Comparison of ENCODE assay signal across 16 cellular contexts in the genomic region with DNA sequence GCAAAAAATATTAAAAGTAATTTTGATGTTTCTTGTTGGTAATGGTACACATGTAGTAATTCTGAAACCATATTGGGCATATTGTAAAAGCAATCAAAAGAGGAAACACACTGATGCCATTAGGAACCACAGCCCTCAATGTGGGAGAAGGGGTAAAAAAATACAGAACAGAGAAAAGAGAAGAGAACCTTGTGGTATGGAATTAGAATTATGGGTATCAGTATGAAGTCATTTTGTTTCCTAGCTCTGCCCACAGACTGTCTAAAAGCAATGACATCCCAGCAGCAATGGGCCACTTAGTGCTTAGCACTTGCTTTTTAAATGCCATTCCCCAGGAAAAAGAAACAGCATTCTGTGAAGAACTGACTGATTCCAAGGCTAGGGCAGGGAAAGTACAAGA.
DNase-seq lines count a peak whose midpoint lies in the region; ATAC-seq and TF ChIP-seq lines count a peak whose summit lies in the region.
"Had no signal": no experiment of that assay in that cellular context is flagged by ENCODE, and none has a peak within 500 bp of the region (broad histone marks: within the 10 kb centered on the region; RNA-seq: fewer than 3 reads in every experiment).

No MANE protein-coding gene starts in this region.

- H3K4me1 Mint-ChIP-seq in activated B cell treated with CpG ODN at 0.5 μM for 24 hours: no peaks in the 10 kb centered on the region
- H3K4me1 Mint-ChIP-seq: central memory CD8-positive, alpha-beta T cell had no signal

- ATAC-seq in GM18502 (IDR thresholded peaks at IDR 0.05; ENCODE audit: poor library complexity, unreplicated experiment) (peak; percentile 81), GM21447 (IDR thresholded peaks at IDR 0.05; ENCODE audit: unreplicated experiment) (peak; percentile 88), HG03378 (IDR thresholded peaks at IDR 0.05; ENCODE audit: unreplicated experiment) (peak; percentile 96), activated B cell treated with CpG ODN at 0.5 μM for 24 hours (ENCODE audit: low read depth) (peak; percentile 31)
- ATAC-seq: esophagus mucosa, GM23338 had no signal

- POLR2A ChIA-PET in activated B cell treated with CpG ODN at 0.5 μM for 24 hours (lab: Charles Lee): no interaction called here

- no peak for TF ChIP-seq POLR2A in tibial nerve (IDR thresholded peaks at IDR 0.05)

- H3K4me3 Mint-ChIP-seq in activated B cell treated with CpG ODN at 0.5 μM for 24 hours: no peak overlapping the region
- H3K4me3 Mint-ChIP-seq: central memory CD8-positive, alpha-beta T cell; GM23338; nephron; stimulated activated naive CD8-positive, alpha-beta T cell treated with anti-CD3 and anti-CD28 coated beads, Interleukin-15, Interleukin-2, amounts not matched to agents 100 ng/mL and 50 ng/mL, for 24 hours had no signal

- CTCF ChIA-PET in activated B cell treated with CpG ODN at 0.5 μM for 24 hours (lab: Charles Lee): no interaction called here

- no peak overlapping the region for H3K27ac Mint-ChIP-seq in activated B cell treated with CpG ODN at 0.5 μM for 24 hours
- H3K27ac Mint-ChIP-seq: GM23338; nephron; stimulated activated naive CD8-positive, alpha-beta T cell treated with anti-CD3 and anti-CD28 coated beads, Interleukin-15, Interleukin-2, amounts not matched to agents 100 ng/mL and 50 ng/mL, for 24 hours had no signal

- H3K4me1 ChIP-seq in tibial nerve: peaks cover 0 to 11% (median 0%) of the 10 kb centered on the region in 4 donors

- H3K27me3 Mint-ChIP-seq in activated B cell treated with CpG ODN at 0.5 μM for 24 hours: peaks cover 3% of the 10 kb centered on the region
- H3K27me3 Mint-ChIP-seq: central memory CD8-positive, alpha-beta T cell had no signal

- H3K9me3 Mint-ChIP-seq in activated B cell treated with CpG ODN at 0.5 μM for 24 hours: no peaks in the 10 kb centered on the region
- H3K9me3 Mint-ChIP-seq: central memory CD8-positive, alpha-beta T cell; GM23338; nephron; stimulated activated naive CD8-positive, alpha-beta T cell treated with anti-CD3 and anti-CD28 coated beads, Interleukin-15, Interleukin-2, amounts not matched to agents 100 ng/mL and 50 ng/mL, for 24 hours had no signal

- intact Hi-C loops in activated B cell treated with CpG ODN at 0.5 μM for 24 hours (cut with micrococcal nuclease): no loop called here

- no peak overlapping the region for H3K4me3 ChIP-seq in tibial nerve
- H3K4me3 ChIP-seq: GM23338 had no signal

- no peaks in the 10 kb centered on the region for H3K27me3 ChIP-seq in tibial nerve

- no peaks in the 10 kb centered on the region for H3K36me3 ChIP-seq in tibial nerve

- no peak overlapping the region for H3K27ac ChIP-seq in tibial nerve
- H3K27ac ChIP-seq: C4-2B had no signal

- H3K9me3 ChIP-seq in tibial nerve: no peaks in the 10 kb centered on the region

- DNase-seq in activated B cell treated with CpG ODN at 0.5 μM for 24 hours (no peak), activated gamma-delta T cell treated with Interleukin-2 at 50 U/mL for 16 hours (no peak), H4 (ENCODE audit: low spot score) (no peak), tibial nerve (ENCODE audit: low spot score in 2 of 2) (no peak)
- no peak for DNase-seq in activated CD4-positive, CD25-positive, alpha-beta regulatory T cell (lab: John Stamatoyannopoulos, UW)
- DNase-seq: activated effector memory CD4-positive, alpha-beta T cell treated with Interleukin-2 at 50 U/mL for 16 hours; NCI-H2081 had no signal

- no peak for TF ChIP-seq CTCF in activated B cell treated with CpG ODN at 0.5 μM for 24 hours (IDR thresholded peaks at IDR 0.05)
- TF ChIP-seq CTCF in tibial nerve (IDR thresholded peaks at IDR 0.05): no peak

- no peaks in the 10 kb centered on the region for H3K36me3 Mint-ChIP-seq in activated B cell treated with CpG ODN at 0.5 μM for 24 hours (ENCODE audit: low read depth)

- TF ChIP-seq EP300 in tibial nerve (IDR thresholded peaks at IDR 0.05): peak in 1 of 2 donors; percentile 46

Comparison
In these comparisons a context has a peak if more than half of its experiments do, and no peak if none do; other contexts are left out.
1. ATAC-seq: peak in every context shown above with its lines; median percentile 96 in HG03378; 88 in GM21447; 81 in GM18502; 31 in activated B cell treated with CpG ODN at 0.5 μM for 24 hours.